In the genomic region with DNA sequence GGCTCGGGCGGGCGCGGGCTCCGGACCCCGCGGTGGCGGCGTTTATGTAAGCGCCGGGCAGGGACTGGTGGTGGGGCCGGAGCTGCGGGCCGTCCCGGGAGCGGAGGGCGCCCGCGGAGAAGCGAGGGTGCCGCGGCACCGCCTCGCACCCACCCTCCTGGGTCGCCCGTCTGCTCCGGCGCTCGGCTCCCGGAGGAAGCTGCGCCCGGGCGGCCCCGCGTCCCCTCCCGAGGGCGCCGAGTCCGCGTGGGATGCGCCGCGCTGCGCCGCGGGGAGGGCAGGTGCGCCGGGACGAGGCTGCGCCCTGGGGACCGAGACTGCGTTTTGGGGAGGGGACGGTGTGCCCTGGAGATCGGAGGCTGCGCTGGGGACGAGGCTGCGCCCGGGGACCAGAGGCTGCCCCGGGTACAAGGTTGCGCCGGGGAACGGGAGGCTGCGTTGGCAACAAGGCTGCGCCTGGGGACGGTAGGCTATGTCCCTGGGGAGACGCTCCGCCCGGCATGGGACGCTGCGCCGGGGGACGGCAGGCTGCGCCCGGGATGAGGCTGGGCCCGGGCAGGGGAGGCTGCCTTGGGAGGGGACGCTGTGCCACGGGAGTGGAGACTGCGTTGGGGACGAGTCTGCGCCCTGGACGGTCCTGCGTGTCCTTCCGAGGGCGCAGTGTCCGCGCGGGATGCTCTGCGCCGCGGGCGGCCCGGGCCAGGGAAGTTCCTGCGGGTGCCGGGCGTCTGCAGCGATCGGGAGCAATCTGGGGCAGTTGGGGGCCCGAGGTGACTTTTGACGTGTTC, we compare ENCODE assay signal across 8 cellular contexts. TPM values are rescaled to one million over a fixed set of nuclear protein-coding genes. Genes with fewer than 3 reads are reported as not detected.
DNase-seq lines count a peak whose midpoint lies in the region; ATAC-seq and TF ChIP-seq lines count a peak whose summit lies in the region.

No MANE protein-coding gene starts in this region.

- peaks cover 4 to 16% (median 12%) of the 10 kb centered on the region in 4 donors for H3K4me1 ChIP-seq in liver (ENCODE audit: control insufficient read depth in 4 of 4, insufficient read depth in 4 of 4, low read length in 3 of 4)

- H3K36me3 ChIP-seq in SK-N-MC (ENCODE audit: insufficient read depth, low read length) (no peaks in the 10 kb centered on the region; the same call in 1 of the 2 replicates), liver (ENCODE audit: control insufficient read depth in 4 of 4, insufficient read depth in 3 of 4, low read depth in 1 of 4, low read length in 3 of 4) (no peaks in the 10 kb centered on the region)

- H3K9me3 ChIP-seq in SK-N-MC (ENCODE audit: low read depth, low read length) (no peaks in the 10 kb centered on the region), liver (ENCODE audit: control insufficient read depth in 4 of 4, low read length in 3 of 4) (no peaks in the 10 kb centered on the region)

- 2% methylated on average over 99 of the region's 99 CpGs for WGBS in liver

- H3K27ac ChIP-seq in SK-N-MC (no peak overlapping the region), liver (ENCODE audit: low read depth in 1 of 2, low read length in 2 of 2) (peak overlapping the region in 1 of 2 donors; percentile 12)

- DNase-seq in ELR (ENCODE audit: low read depth) (peak; percentile 60), SK-N-MC (ENCODE audit: low read depth, low spot score) (no peak), choroid plexus epithelial cell (ENCODE audit: low read depth) (no peak), NAMALWA (ENCODE audit: low spot score) (no peak), cerebellar nuclear complex (lab: John Stamatoyannopoulos, UW) (no peak)
- peak; percentile 18 for DNase-seq in stimulated activated naive CD4-positive, alpha-beta T cell treated with Interleukin-2 at 50 U/mL for 16 hours (lab: John Stamatoyannopoulos, UW)

- no peak for TF ChIP-seq RAD21 in liver (IDR thresholded peaks at IDR 0.05)

- H3K4me3 ChIP-seq in SK-N-MC: peak overlapping the region; percentile 93
- H3K4me3 ChIP-seq in choroid plexus epithelial cell (ENCODE audit: low read depth, low read length): peak overlapping the region; percentile 85
- H3K4me3 ChIP-seq in liver (ENCODE audit: low read depth in 1 of 3, low read length in 3 of 3): peak overlapping the region; percentile 72 to 91 (median 81)

- H3K9ac ChIP-seq in SK-N-MC (ENCODE audit: insufficient read length) (peak overlapping the region; percentile 77), liver (ENCODE audit: low read depth in 1 of 2, low read length in 2 of 2) (no peak overlapping the region)

- peak; percentile 28 for ATAC-seq in HG02885 (IDR thresholded peaks at IDR 0.05; ENCODE audit: poor library complexity, unreplicated experiment)

- TF ChIP-seq CTCF in choroid plexus epithelial cell (conservative IDR thresholded peaks at IDR 0.05; ENCODE audit: low read depth, low read length) (no peak), liver (IDR thresholded peaks at IDR 0.05; ENCODE audit: low read depth, low read length, missing input control) (no peak)

- H3K27me3 ChIP-seq in liver (ENCODE audit: control insufficient read depth in 4 of 4, insufficient read depth in 4 of 4, low read length in 3 of 4): no peaks in the 10 kb centered on the region

TF ChIP-seq in liver, 16 proteins besides CTCF, POLR2A, EP300 and RAD21:
- TF ChIP-seq FOXA1 (IDR thresholded peaks at IDR 0.05) (no peak), GABPA (IDR thresholded peaks at IDR 0.05 in 1 of 2, conservative IDR thresholded peaks at IDR 0.05 in 1 of 2) (no peak), SP1 (IDR thresholded peaks at IDR 0.05) (no peak), EGR1 (IDR thresholded peaks at IDR 0.05; ENCODE audit: low read depth in 2 of 2) (no peak), YY1 (IDR thresholded peaks at IDR 0.05) (no peak)
- TF ChIP-seq, protein P1, sequence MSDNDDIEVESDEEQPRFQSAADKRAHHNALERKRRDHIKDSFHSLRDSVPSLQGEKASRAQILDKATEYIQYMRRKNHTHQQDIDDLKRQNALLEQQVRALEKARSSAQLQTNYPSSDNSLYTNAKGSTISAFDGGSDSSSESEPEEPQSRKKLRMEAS (IDR thresholded peaks at IDR 0.05): no peak
- TF ChIP-seq, protein P2, sequence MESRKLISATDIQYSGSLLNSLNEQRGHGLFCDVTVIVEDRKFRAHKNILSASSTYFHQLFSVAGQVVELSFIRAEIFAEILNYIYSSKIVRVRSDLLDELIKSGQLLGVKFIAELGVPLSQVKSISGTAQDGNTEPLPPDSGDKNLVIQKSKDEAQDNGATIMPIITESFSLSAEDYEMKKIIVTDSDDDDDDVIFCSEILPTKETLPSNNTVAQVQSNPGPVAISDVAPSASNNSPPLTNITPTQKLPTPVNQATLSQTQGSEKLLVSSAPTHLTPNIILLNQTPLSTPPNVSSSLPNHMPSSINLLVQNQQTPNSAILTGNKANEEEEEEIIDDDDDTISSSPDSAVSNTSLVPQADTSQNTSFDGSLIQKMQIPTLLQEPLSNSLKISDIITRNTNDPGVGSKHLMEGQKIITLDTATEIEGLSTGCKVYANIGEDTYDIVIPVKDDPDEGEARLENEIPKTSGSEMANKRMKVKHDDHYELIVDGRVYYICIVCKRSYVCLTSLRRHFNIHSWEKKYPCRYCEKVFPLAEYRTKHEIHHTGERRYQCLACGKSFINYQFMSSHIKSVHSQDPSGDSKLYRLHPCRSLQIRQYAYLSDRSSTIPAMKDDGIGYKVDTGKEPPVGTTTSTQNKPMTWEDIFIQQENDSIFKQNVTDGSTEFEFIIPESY (IDR thresholded peaks at IDR 0.05): no peak
- TF ChIP-seq, protein P3, sequence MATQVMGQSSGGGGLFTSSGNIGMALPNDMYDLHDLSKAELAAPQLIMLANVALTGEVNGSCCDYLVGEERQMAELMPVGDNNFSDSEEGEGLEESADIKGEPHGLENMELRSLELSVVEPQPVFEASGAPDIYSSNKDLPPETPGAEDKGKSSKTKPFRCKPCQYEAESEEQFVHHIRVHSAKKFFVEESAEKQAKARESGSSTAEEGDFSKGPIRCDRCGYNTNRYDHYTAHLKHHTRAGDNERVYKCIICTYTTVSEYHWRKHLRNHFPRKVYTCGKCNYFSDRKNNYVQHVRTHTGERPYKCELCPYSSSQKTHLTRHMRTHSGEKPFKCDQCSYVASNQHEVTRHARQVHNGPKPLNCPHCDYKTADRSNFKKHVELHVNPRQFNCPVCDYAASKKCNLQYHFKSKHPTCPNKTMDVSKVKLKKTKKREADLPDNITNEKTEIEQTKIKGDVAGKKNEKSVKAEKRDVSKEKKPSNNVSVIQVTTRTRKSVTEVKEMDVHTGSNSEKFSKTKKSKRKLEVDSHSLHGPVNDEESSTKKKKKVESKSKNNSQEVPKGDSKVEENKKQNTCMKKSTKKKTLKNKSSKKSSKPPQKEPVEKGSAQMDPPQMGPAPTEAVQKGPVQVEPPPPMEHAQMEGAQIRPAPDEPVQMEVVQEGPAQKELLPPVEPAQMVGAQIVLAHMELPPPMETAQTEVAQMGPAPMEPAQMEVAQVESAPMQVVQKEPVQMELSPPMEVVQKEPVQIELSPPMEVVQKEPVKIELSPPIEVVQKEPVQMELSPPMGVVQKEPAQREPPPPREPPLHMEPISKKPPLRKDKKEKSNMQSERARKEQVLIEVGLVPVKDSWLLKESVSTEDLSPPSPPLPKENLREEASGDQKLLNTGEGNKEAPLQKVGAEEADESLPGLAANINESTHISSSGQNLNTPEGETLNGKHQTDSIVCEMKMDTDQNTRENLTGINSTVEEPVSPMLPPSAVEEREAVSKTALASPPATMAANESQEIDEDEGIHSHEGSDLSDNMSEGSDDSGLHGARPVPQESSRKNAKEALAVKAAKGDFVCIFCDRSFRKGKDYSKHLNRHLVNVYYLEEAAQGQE (IDR thresholded peaks at IDR 0.05): no peak

RNA-seq across cellular contexts. Expression of a gene that starts 0.6 kb away (rescaled TPM):
- total RNA-seq in liver: 1 to 10 TPM; 3.1 to 7.8 TPM
- 1 to 10 TPM; 1.6 to 2.6 TPM for polyA plus RNA-seq in liver

Comparison
In these comparisons a context has a peak if more than half of its experiments do, and no peak if none do; other contexts are left out.
1. DNase-seq: peak in ELR (single experiment) and stimulated activated naive CD4-positive, alpha-beta T cell treated with Interleukin-2 at 50 U/mL for 16 hours (single experiment); none in SK-N-MC (single experiment), choroid plexus epithelial cell (single experiment), NAMALWA (single experiment) and cerebellar nuclear complex (0 of 2).
2. Peak in every context shown above with its lines, with median percentiles within 50 percentile points of each other: H3K4me3 ChIP-seq.